Comparison of ENCODE assay signal across 1 cellular context in the genomic region with DNA sequence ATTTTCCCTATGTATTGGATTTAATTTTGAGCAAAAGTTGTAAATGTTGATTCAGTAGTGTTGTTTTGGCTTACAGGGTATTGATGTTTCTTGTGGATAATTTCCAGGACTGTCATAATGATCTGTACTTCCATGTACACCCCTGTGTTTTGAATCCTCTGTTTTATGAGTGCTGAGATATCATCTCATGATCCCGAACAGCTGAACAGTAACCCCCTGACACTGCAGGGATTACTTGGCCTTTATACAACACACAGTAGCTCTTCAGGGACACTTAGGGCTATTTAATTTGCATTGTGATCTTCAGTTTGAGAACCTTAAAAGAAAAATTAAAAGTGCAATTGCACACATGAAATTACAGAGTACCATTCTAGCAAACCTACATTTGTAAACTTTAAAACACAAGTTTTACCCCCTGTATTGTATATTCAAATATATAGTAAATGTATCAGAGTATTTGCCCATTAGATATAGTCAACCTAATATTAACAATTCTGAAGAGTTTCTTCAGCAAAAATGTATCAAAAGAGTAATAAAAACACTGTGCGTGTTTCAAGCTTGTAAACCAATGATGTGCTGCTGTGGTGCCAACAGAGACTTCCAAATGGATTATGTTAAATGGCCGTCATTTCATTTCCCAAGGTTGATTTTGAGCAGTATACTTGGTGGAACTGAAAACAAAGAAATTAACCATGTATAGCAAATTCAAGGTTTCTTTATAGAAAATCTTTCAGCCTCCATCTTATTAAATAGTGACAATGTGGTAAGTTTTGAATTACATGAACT.
TF ChIP-seq lines count a peak whose summit lies in the region.

No MANE protein-coding gene starts in this region.

TF ChIP-seq in H1, 55 proteins besides CTCF, POLR2A, EP300 and RAD21:
- TF ChIP-seq RNF2 (IDR thresholded peaks at IDR 0.05; ENCODE audit: borderline replicate concordance, low read depth, low read length, missing control alignments, poor library complexity, severe bottlenecking) (no peak), CHD2 (IDR thresholded peaks at IDR 0.05; ENCODE audit: low read length) (no peak), TAF1 (IDR thresholded peaks at IDR 0.05; ENCODE audit: low read depth, low read length) (no peak), SP4 (IDR thresholded peaks at IDR 0.05; ENCODE audit: low read length) (no peak), CTBP2 (IDR thresholded peaks at IDR 0.05; ENCODE audit: borderline replicate concordance, insufficient read depth, insufficient read length, low read length) (no peak)
